20 cellular contexts compared by ENCODE assay signal in genomic region chr11:104043678-104044239, GRCh38. TPM values are rescaled to one million over a fixed set of nuclear protein-coding genes. Genes with fewer than 3 reads are reported as not detected.
"Had no signal": no experiment of that assay in that cellular context is flagged by ENCODE, and none has a peak within 500 bp of the region (broad histone marks: within the 10 kb centered on the region; RNA-seq: fewer than 3 reads in every experiment).

No MANE protein-coding gene starts in this region.

- H3K36me3 Mint-ChIP-seq: activated naive CD8-positive, alpha-beta T cell treated with anti-CD3 and anti-CD28 coated beads, Interleukin-2, amount 10 ng/mL, durations not matched to agents 7 days and 5 days; mesothelial cell of epicardium had no signal

- H3K4me3 ChIP-seq: lower lobe of right lung, ovary, transverse colon had no signal

- H3K9me3 Mint-ChIP-seq: activated B cell treated with CpG ODN at 0.5 μM for 24 hours; activated CD4-positive, alpha-beta T cell treated with anti-CD3 and anti-CD28 coated beads, Interleukin-2, amount 10 ng/mL, durations not matched to agents 24 days and 14 days; activated naive CD8-positive, alpha-beta T cell treated with anti-CD3 and anti-CD28 coated beads, Interleukin-2, amount 10 ng/mL, durations not matched to agents 7 days and 5 days; endodermal cell; mesothelial cell of epicardium; nephron progenitor cell had no signal

- DNase-seq: activated B cell treated with CpG ODN at 0.5 μM for 24 hours; activated CD4-positive, alpha-beta T cell treated with anti-CD3 and anti-CD28 coated beads, Interleukin-2, amount 10 ng/mL, durations not matched to agents 24 days and 14 days; activated CD8-positive, alpha-beta memory T cell treated with anti-CD3 and anti-CD28 coated beads, Interleukin-2, amount 50 U/mL, for 48 hours; activated naive CD8-positive, alpha-beta T cell treated with anti-CD3 and anti-CD28 coated beads, Interleukin-2, amount 10 ng/mL, durations not matched to agents 7 days and 5 days; anterior cingulate cortex; endodermal cell; foreskin keratinocyte; lower lobe of right lung; nephron progenitor cell; ovary; stimulated activated naive CD8-positive, alpha-beta T cell treated with anti-CD3 and anti-CD28 coated beads, Interleukin-15, Interleukin-2, amounts not matched to agents 100 U/mL and 50 U/mL, for 24 hours; T-helper 17 cell; transverse colon had no signal

- H3K4me1 Mint-ChIP-seq: activated B cell treated with CpG ODN at 0.5 μM for 24 hours; activated CD4-positive, alpha-beta T cell treated with anti-CD3 and anti-CD28 coated beads, Interleukin-2, amount 10 ng/mL, durations not matched to agents 24 days and 14 days; activated naive CD8-positive, alpha-beta T cell treated with anti-CD3 and anti-CD28 coated beads, Interleukin-2, amount 10 ng/mL, durations not matched to agents 7 days and 5 days; nephron progenitor cell; T-helper 17 cell had no signal

- H3K27me3 Mint-ChIP-seq: activated B cell treated with CpG ODN at 0.5 μM for 24 hours; activated CD4-positive, alpha-beta T cell treated with anti-CD3 and anti-CD28 coated beads, Interleukin-2, amount 10 ng/mL, durations not matched to agents 24 days and 14 days; activated naive CD8-positive, alpha-beta T cell treated with anti-CD3 and anti-CD28 coated beads, Interleukin-2, amount 10 ng/mL, durations not matched to agents 7 days and 5 days; T-helper 17 cell had no signal

- H3K4me3 Mint-ChIP-seq: activated B cell treated with CpG ODN at 0.5 μM for 24 hours; activated CD4-positive, alpha-beta T cell treated with anti-CD3 and anti-CD28 coated beads, Interleukin-2, amount 10 ng/mL, durations not matched to agents 24 days and 14 days; activated naive CD8-positive, alpha-beta T cell treated with anti-CD3 and anti-CD28 coated beads, Interleukin-2, amount 10 ng/mL, durations not matched to agents 7 days and 5 days; endodermal cell; mesothelial cell of epicardium; nephron progenitor cell; T-helper 17 cell had no signal

- H3K27ac Mint-ChIP-seq: activated B cell treated with CpG ODN at 0.5 μM for 24 hours; activated CD4-positive, alpha-beta T cell treated with anti-CD3 and anti-CD28 coated beads, Interleukin-2, amount 10 ng/mL, durations not matched to agents 24 days and 14 days; activated naive CD8-positive, alpha-beta T cell treated with anti-CD3 and anti-CD28 coated beads, Interleukin-2, amount 10 ng/mL, durations not matched to agents 7 days and 5 days; endodermal cell; mesothelial cell of epicardium; nephron progenitor cell; T-helper 17 cell had no signal

- ATAC-seq: foreskin keratinocyte; lower lobe of right lung; sciatic nerve; stimulated activated naive CD8-positive, alpha-beta T cell treated with anti-CD3 and anti-CD28 coated beads, Interleukin-15, Interleukin-2, amounts not matched to agents 100 U/mL and 50 U/mL, for 24 hours; T-helper 17 cell had no signal

RNA-seq across cellular contexts. Expression of gene DDI1, which starts 7.3 kb away (rescaled TPM):
- total RNA-seq: activated B cell treated with CpG ODN at 0.5 μM for 24 hours; activated CD4-positive, alpha-beta T cell treated with anti-CD3 and anti-CD28 coated beads, Interleukin-2, amount 10 ng/mL, durations not matched to agents 24 days and 14 days; activated naive CD8-positive, alpha-beta T cell treated with anti-CD3 and anti-CD28 coated beads, Interleukin-2, amount 10 ng/mL, durations not matched to agents 7 days and 5 days; bronchial epithelial cell; cerebellum; dermis microvascular lymphatic vessel endothelial cell; endodermal cell; epithelial cell of proximal tubule; foreskin keratinocyte; lower lobe of right lung; mesothelial cell of epicardium; ovary; pulmonary artery endothelial cell; sciatic nerve; T-helper 17 cell; transverse colon had no signal
